ENCODE assay signal across 12 cellular contexts in genomic region chr5:164358531-164359259, GRCh38.
DNase-seq lines count a peak whose midpoint lies in the region; ATAC-seq, FAIRE-seq and TF ChIP-seq lines count a peak whose summit lies in the region.
"Had no signal": no experiment of that assay in that cellular context is flagged by ENCODE, and none has a peak within 500 bp of the region (broad histone marks: within the 10 kb centered on the region; RNA-seq: fewer than 3 reads in every experiment).

No MANE protein-coding gene starts in this region.

- intact Hi-C loops in aorta (cut with DNase I): no loop called here

- no peaks in the 10 kb centered on the region for H3K9me3 ChIP-seq in CD8-positive, alpha-beta memory T cell (ENCODE audit: low read length)
- H3K9me3 ChIP-seq in aorta (ENCODE audit: control insufficient read depth, low read length): no peaks in the 10 kb centered on the region

- H3K4me3 ChIP-seq in CD8-positive, alpha-beta memory T cell (ENCODE audit: low read length): no peak overlapping the region
- no peak overlapping the region for H3K4me3 ChIP-seq in aorta (ENCODE audit: low read length in 2 of 2)

- 56 to 60% methylated on average over 4 of the region's 4 CpGs for WGBS in aorta, 2 donors

- H3K27me3 ChIP-seq in CD8-positive, alpha-beta memory T cell (ENCODE audit: insufficient read depth, low read length, poor library complexity, severe bottlenecking): no peaks in the 10 kb centered on the region
- no peaks in the 10 kb centered on the region for H3K27me3 ChIP-seq in foreskin keratinocyte
- peaks cover 0 to 2% of the 10 kb centered on the region in 2 donors for H3K27me3 ChIP-seq in aorta (ENCODE audit: control insufficient read depth in 1 of 2, insufficient read depth in 2 of 2, low read length in 1 of 2)

- peak; percentile 84 for ATAC-seq in HG02798 (IDR thresholded peaks at IDR 0.05; ENCODE audit: poor library complexity, unreplicated experiment)
- peak; percentile 56 for ATAC-seq in foreskin keratinocyte
- ATAC-seq in aorta (ENCODE audit: low FRiP score): no peak
- ATAC-seq: stimulated activated naive CD8-positive, alpha-beta T cell treated with anti-CD3 and anti-CD28 coated beads, Interleukin-15, Interleukin-2, amounts not matched to agents 100 U/mL and 50 U/mL, for 24 hours had no signal

- peak overlapping the region; percentile 76 for H3K27ac ChIP-seq in CD8-positive, alpha-beta memory T cell (ENCODE audit: low read depth, low read length)
- H3K27ac ChIP-seq in foreskin keratinocyte (no peak overlapping the region), aorta (ENCODE audit: low read depth in 1 of 2, low read length in 2 of 2) (no peak overlapping the region)

- TF ChIP-seq CTCF in foreskin keratinocyte (conservative IDR thresholded peaks at IDR 0.05): no peak

- DNase-seq in CD8-positive, alpha-beta memory T cell: no peak
- DNase-seq in NOMO-1 treated with dmso at 0.1 percent for 144 hours (lab: John Stamatoyannopoulos, UW; ENCODE audit: unreplicated experiment): peak; percentile 19
- no peak for DNase-seq in foreskin keratinocyte
- DNase-seq in AG08395 (ENCODE audit: low spot score): no peak
- DNase-seq in aorta: no peak
- DNase-seq in KG1 (lab: John Stamatoyannopoulos, UW): no peak
- DNase-seq in GM19239 (ENCODE audit: insufficient read length, low spot score): no peak
- DNase-seq: activated CD8-positive, alpha-beta memory T cell treated with anti-CD3 and anti-CD28 coated beads, Interleukin-2, amount 50 U/mL, for 48 hours; hippocampal formation; NCI-H446 treated with DMSO at 0.1 percent for 48 hours; stimulated activated naive CD8-positive, alpha-beta T cell treated with anti-CD3 and anti-CD28 coated beads, Interleukin-15, Interleukin-2, amounts not matched to agents 100 U/mL and 50 U/mL, for 24 hours had no signal

- peaks cover 2 to 32% (median 5%) of the 10 kb centered on the region in 5 donors for H3K9me3 Mint-ChIP-seq in CD8-positive, alpha-beta memory T cell

- POLR2A ChIA-PET in CD8-positive, alpha-beta memory T cell (lab: Charles Lee): no interaction called here

- H3K4me1 ChIP-seq in CD8-positive, alpha-beta memory T cell (ENCODE audit: insufficient read depth, low read length): no peaks in the 10 kb centered on the region
- H3K4me1 ChIP-seq in foreskin keratinocyte (no peaks in the 10 kb centered on the region), aorta (ENCODE audit: control insufficient read depth in 1 of 2, insufficient read depth in 2 of 2, low read length in 2 of 2) (no peaks in the 10 kb centered on the region)

- no peaks in the 10 kb centered on the region for H3K36me3 Mint-ChIP-seq in CD8-positive, alpha-beta memory T cell

- H3K27me3 Mint-ChIP-seq in CD8-positive, alpha-beta memory T cell: no peaks in the 10 kb centered on the region

- no peaks in the 10 kb centered on the region for H3K36me3 ChIP-seq in CD8-positive, alpha-beta memory T cell (ENCODE audit: insufficient read depth, low read length)
- no peaks in the 10 kb centered on the region for H3K36me3 ChIP-seq in aorta (ENCODE audit: control insufficient read depth in 1 of 2, insufficient read depth in 2 of 2, low read length in 1 of 2)

- FAIRE-seq in GM19239 (lab: Jason Lieb, UNC): no peak

- CTCF ChIA-PET in CD8-positive, alpha-beta memory T cell (lab: Charles Lee): no interaction called here

- no peak overlapping the region for H3K4me3 Mint-ChIP-seq in CD8-positive, alpha-beta memory T cell

- H3K4me1 Mint-ChIP-seq in CD8-positive, alpha-beta memory T cell: no peaks in the 10 kb centered on the region

- no peak overlapping the region for H3K27ac Mint-ChIP-seq in CD8-positive, alpha-beta memory T cell
